In the genomic region with DNA sequence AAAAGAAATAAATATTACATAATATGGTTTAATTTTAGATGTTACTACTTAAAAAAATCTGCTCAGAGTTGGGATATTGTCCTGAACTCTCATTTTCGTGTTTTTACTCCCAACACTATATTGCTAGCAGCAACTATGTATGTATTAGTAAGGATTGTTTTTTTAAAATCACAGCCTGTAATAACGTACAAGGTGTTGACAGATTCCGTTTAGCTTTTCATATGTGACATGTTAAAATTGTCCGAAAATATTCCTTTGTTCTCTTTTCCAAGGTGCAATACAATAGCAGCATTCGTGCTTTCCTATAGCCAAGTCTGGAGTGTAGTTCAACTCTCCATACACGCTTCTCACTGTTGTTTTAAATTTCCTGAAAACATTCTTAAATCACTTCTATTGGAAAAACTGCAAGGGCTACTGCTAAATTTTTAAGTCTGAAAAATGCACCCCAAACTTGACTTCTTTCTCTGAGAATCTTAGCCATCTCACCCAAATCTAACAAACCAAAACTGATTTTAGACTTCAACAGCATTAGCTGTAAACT, we compare ENCODE assay signal across 1 cellular context.
TF ChIP-seq lines count a peak whose summit lies in the region.

No MANE protein-coding gene starts in this region.

TF ChIP-seq in endothelial cell of umbilical vein, 7 proteins besides CTCF, POLR2A, EP300 and RAD21 (continued from another document):
- TF ChIP-seq POLR2AphosphoS5 (IDR thresholded peaks at IDR 0.05; ENCODE audit: insufficient read depth, low read depth, low read length) (no peak), GATA2 (IDR thresholded peaks at IDR 0.05; ENCODE audit: insufficient read depth, insufficient read length, low read depth, low read length) (no peak), JUN (IDR thresholded peaks at IDR 0.05; ENCODE audit: borderline replicate concordance, insufficient read depth, insufficient read length, low read depth) (no peak), FOS (IDR thresholded peaks at IDR 0.05; ENCODE audit: borderline replicate concordance, insufficient read depth, low read length) (no peak)
- TF ChIP-seq, protein P1, sequence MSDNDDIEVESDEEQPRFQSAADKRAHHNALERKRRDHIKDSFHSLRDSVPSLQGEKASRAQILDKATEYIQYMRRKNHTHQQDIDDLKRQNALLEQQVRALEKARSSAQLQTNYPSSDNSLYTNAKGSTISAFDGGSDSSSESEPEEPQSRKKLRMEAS (IDR thresholded peaks at IDR 0.05; ENCODE audit: insufficient read depth, insufficient read length) = no peak
